In genomic region chr16:2210386-2211365, GRCh38 we compare ENCODE assay signal across 1 cellular context.
TF ChIP-seq lines count a peak whose summit lies in the region.

TSS of gene BRICD5 (minus strand) at chr16:2210863. CDS start at chr16:2210833, 30 bp downstream.

TF ChIP-seq in H1, 55 proteins besides CTCF, POLR2A, EP300 and RAD21 (continued from another document):
- 0 out of 2 replicates have a peak, but pooled peaks have one; percentile 2 for TF ChIP-seq ATF2 (IDR thresholded peaks at IDR 0.05; ENCODE audit: low read length)
- TF ChIP-seq POLR2AphosphoS5 (IDR thresholded peaks at IDR 0.05; ENCODE audit: low read depth, low read length): peak; percentile 21
- TF ChIP-seq E2F6 (IDR thresholded peaks at IDR 0.05): no peak
